20 cellular contexts compared by ENCODE assay signal in genomic region chr17:320809-321385, GRCh38. TPM values are rescaled to one million over a fixed set of nuclear protein-coding genes. Genes with fewer than 3 reads are reported as not detected.
DNase-seq lines count a peak whose midpoint lies in the region; ATAC-seq, FAIRE-seq and TF ChIP-seq lines count a peak whose summit lies in the region.
"Had no signal": no experiment of that assay in that cellular context is flagged by ENCODE, and none has a peak within 500 bp of the region (broad histone marks: within the 10 kb centered on the region; RNA-seq: fewer than 3 reads in every experiment).

No MANE protein-coding gene starts in this region.

- H3K27ac ChIP-seq in kidney (ENCODE audit: low read depth in 2 of 2, low read length in 2 of 2) (no peak overlapping the region), sigmoid colon (no peak overlapping the region)
- H3K27ac ChIP-seq: 22Rv1; BLaER1 treated with 17β-estradiol and CSF1 and Interleukin-3, amounts not matched to agents 10 nM and 100 nM; gastroesophageal sphincter; skin epidermis had no signal

- peaks cover 4 to 12% of the 10 kb centered on the region in 2 donors for H3K36me3 ChIP-seq in kidney (ENCODE audit: control insufficient read depth in 1 of 2, insufficient read depth in 2 of 2, low read length in 2 of 2)
- H3K36me3 ChIP-seq in sigmoid colon, result no peaks in the 10 kb centered on the region

- TF ChIP-seq EP300 in sigmoid colon (IDR thresholded peaks at IDR 0.05), result no peak

- H3K9ac ChIP-seq in kidney (ENCODE audit: low read length in 2 of 2), result no peak overlapping the region
- H3K9ac ChIP-seq: BLaER1 treated with 17β-estradiol and CSF1 and Interleukin-3, amounts not matched to agents 10 nM and 100 nM had no signal

- 80 to 90% methylated on average over 25 of the region's 25 CpGs for WGBS in sigmoid colon, 2 donors

- ATAC-seq in WTC11, result peak; percentile 83
- ATAC-seq in GM21447 (IDR thresholded peaks at IDR 0.05; ENCODE audit: unreplicated experiment), result no peak
- ATAC-seq: activated T-cell treated with anti-CD3 and anti-CD28 coated beads, Interleukin-2, amount 50 U/mL, for 72 hours; gastroesophageal sphincter had no signal

- peaks cover 5% of the 10 kb centered on the region for H3K36me3 Mint-ChIP-seq in WTC11

- H3K4me1 ChIP-seq in kidney (ENCODE audit: control insufficient read depth in 1 of 2, insufficient read depth in 1 of 2, low read depth in 1 of 2, low read length in 2 of 2), result no peaks in the 10 kb centered on the region
- H3K4me1 ChIP-seq in sigmoid colon, result no peaks in the 10 kb centered on the region
- H3K4me1 ChIP-seq: gastroesophageal sphincter had no signal

- no peak for TF ChIP-seq POLR2A in sigmoid colon (IDR thresholded peaks at IDR 0.05)

- no peak for FAIRE-seq in kidney (lab: Jason Lieb, UNC)
- FAIRE-seq: HTR-8/SVneo, keratinocyte had no signal

- no peaks in the 10 kb centered on the region for H3K9me3 ChIP-seq in kidney (ENCODE audit: control insufficient read depth in 1 of 2, low read length in 2 of 2)
- H3K9me3 ChIP-seq in sigmoid colon, result no peaks in the 10 kb centered on the region
- H3K9me3 ChIP-seq: gastroesophageal sphincter had no signal

- POLR2A ChIA-PET in WTC11 (lab: Charles Lee), result no interaction called here

- H3K9me3 Mint-ChIP-seq in WTC11, result peaks cover 30% of the 10 kb centered on the region

- intact Hi-C loops in kidney (cut with DNase I) (no loop called here), sigmoid colon (cut with DNase I) (no loop called here)

- no peak overlapping the region for H3K27ac Mint-ChIP-seq in WTC11
- H3K27ac Mint-ChIP-seq: activated CD4-positive, alpha-beta memory T cell treated with anti-CD3 and anti-CD28 coated beads, Interleukin-2, amount 10 ng/mL, durations not matched to agents 7 days and 5 days; activated T-cell treated with anti-CD3 and anti-CD28 coated beads, Interleukin-2, amount 50 U/mL, for 72 hours had no signal

- CTCF ChIA-PET in WTC11 (lab: Charles Lee), result interaction anchor here (1.0 to 2.4 kb wide), 7 partner anchors 12 to 380 kb away, joined by 3 to 15 read pairs (median 4); no protein-coding TSS in a partner anchor

- TF ChIP-seq CTCF in WTC11 (IDR thresholded peaks at IDR 0.05) (no peak), kidney (IDR thresholded peaks at IDR 0.05; ENCODE audit: borderline replicate concordance, extremely low read depth, insufficient read depth) (no peak), sigmoid colon (IDR thresholded peaks at IDR 0.05) (no peak)

- H3K4me1 Mint-ChIP-seq in WTC11, result peaks cover 29% of the 10 kb centered on the region
- H3K4me1 Mint-ChIP-seq: activated CD4-positive, alpha-beta memory T cell treated with anti-CD3 and anti-CD28 coated beads, Interleukin-2, amount 10 ng/mL, durations not matched to agents 7 days and 5 days had no signal

- H3K27me3 ChIP-seq in sigmoid colon, result no peaks in the 10 kb centered on the region

- peaks cover 12% of the 10 kb centered on the region for H3K27me3 Mint-ChIP-seq in WTC11 (ENCODE audit: low read depth)
- H3K27me3 Mint-ChIP-seq: activated CD4-positive, alpha-beta memory T cell treated with anti-CD3 and anti-CD28 coated beads, Interleukin-2, amount 10 ng/mL, durations not matched to agents 7 days and 5 days had no signal

- H3K4me3 ChIP-seq in kidney (ENCODE audit: low read length in 2 of 2), result no peak overlapping the region
- H3K4me3 ChIP-seq in sigmoid colon, result no peak overlapping the region
- H3K4me3 ChIP-seq: BLaER1 treated with 17β-estradiol and CSF1 and Interleukin-3, amounts not matched to agents 10 nM and 100 nM; gastroesophageal sphincter; skin epidermis had no signal

- DNase-seq in NCI-H146 (lab: John Stamatoyannopoulos, UW) (peak; percentile 51), NCI-H146 treated with DMSO at 0.1 percent for 48 hours (lab: John Stamatoyannopoulos, UW; ENCODE audit: unreplicated experiment) (no peak), WTC11 (ENCODE audit: low spot score) (peak; percentile 79), kidney (peak; percentile 74), sigmoid colon (peak; percentile 65), NCI-H2227 (lab: John Stamatoyannopoulos, UW; ENCODE audit: unreplicated experiment) (no peak), DMS79 treated with DMSO at 0.1 percent for 48 hours (lab: John Stamatoyannopoulos, UW) (no peak)
- DNase-seq: activated CD4-positive, alpha-beta memory T cell treated with anti-CD3 and anti-CD28 coated beads, Interleukin-2, amount 10 ng/mL, durations not matched to agents 7 days and 5 days; activated T-cell treated with anti-CD3 and anti-CD28 coated beads, Interleukin-2, amount 50 U/mL, for 72 hours; amniotic stem cell; HCEC 1CT; NCI-H2081 treated with DMSO at 0.1 percent for 48 hours; NCI-H69 had no signal

- peak overlapping the region; percentile 10; the same call in 1 of the 2 replicates for H3K4me3 Mint-ChIP-seq in WTC11
- H3K4me3 Mint-ChIP-seq: activated CD4-positive, alpha-beta memory T cell treated with anti-CD3 and anti-CD28 coated beads, Interleukin-2, amount 10 ng/mL, durations not matched to agents 7 days and 5 days; activated T-cell treated with anti-CD3 and anti-CD28 coated beads, Interleukin-2, amount 50 U/mL, for 72 hours had no signal

TF ChIP-seq in WTC11, 78 proteins besides CTCF, POLR2A, EP300 and RAD21:
- no peak for TF ChIP-seq SMAD4 (CRISPR knock-in tag; IDR thresholded peaks at IDR 0.05)
- TF ChIP-seq USF1 (CRISPR knock-in tag; IDR thresholded peaks at IDR 0.05), result no peak
- TF ChIP-seq ZNF423 (CRISPR knock-in tag; IDR thresholded peaks at IDR 0.05), result peak; percentile 91
- TF ChIP-seq, protein P1, sequence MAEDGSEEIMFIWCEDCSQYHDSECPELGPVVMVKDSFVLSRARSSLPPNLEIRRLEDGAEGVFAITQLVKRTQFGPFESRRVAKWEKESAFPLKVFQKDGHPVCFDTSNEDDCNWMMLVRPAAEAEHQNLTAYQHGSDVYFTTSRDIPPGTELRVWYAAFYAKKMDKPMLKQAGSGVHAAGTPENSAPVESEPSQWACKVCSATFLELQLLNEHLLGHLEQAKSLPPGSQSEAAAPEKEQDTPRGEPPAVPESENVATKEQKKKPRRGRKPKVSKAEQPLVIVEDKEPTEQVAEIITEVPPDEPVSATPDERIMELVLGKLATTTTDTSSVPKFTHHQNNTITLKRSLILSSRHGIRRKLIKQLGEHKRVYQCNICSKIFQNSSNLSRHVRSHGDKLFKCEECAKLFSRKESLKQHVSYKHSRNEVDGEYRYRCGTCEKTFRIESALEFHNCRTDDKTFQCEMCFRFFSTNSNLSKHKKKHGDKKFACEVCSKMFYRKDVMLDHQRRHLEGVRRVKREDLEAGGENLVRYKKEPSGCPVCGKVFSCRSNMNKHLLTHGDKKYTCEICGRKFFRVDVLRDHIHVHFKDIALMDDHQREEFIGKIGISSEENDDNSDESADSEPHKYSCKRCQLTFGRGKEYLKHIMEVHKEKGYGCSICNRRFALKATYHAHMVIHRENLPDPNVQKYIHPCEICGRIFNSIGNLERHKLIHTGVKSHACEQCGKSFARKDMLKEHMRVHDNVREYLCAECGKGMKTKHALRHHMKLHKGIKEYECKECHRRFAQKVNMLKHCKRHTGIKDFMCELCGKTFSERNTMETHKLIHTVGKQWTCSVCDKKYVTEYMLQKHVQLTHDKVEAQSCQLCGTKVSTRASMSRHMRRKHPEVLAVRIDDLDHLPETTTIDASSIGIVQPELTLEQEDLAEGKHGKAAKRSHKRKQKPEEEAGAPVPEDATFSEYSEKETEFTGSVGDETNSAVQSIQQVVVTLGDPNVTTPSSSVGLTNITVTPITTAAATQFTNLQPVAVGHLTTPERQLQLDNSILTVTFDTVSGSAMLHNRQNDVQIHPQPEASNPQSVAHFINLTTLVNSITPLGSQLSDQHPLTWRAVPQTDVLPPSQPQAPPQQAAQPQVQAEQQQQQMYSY (CRISPR knock-in tag; IDR thresholded peaks at IDR 0.05), result peak; percentile 98
- no peak for TF ChIP-seq TEAD4 (CRISPR knock-in tag; IDR thresholded peaks at IDR 0.05)
- TF ChIP-seq ZSCAN18 (CRISPR knock-in tag; IDR thresholded peaks at IDR 0.05), result no peak

RNA-seq across cellular contexts. Expression of gene RPH3AL, which starts 31.7 kb away (rescaled TPM):
- total RNA-seq in WTC11 (2021) (2.0 to 4.6 TPM (median 3.7 TPM) in 3 replicates), kidney (55.9 TPM), sigmoid colon (10 to 100 TPM in 1 of 4 donors, 1 to 10 TPM in 3; 1.8 to 12.7 (median 3.1) TPM)
- polyA plus RNA-seq in kidney (ENCODE audit: insufficient read depth, low read depth, low replicate concordance) (18.1 TPM), sigmoid colon (10 to 100 TPM; 14.2 to 23.1 (median 15.0) TPM)

Comparison
In these comparisons a context has a peak if more than half of its experiments do, and no peak if none do; other contexts are left out.
1. DNase-seq: peak in NCI-H146 (single experiment), WTC11 (single experiment), kidney (single experiment) and sigmoid colon (single experiment); none in NCI-H146 treated with DMSO at 0.1 percent for 48 hours (single experiment), NCI-H2227 (single experiment) and DMS79 treated with DMSO at 0.1 percent for 48 hours (single experiment).